Comparison of ENCODE assay signal across 8 cellular contexts in the genomic region with DNA sequence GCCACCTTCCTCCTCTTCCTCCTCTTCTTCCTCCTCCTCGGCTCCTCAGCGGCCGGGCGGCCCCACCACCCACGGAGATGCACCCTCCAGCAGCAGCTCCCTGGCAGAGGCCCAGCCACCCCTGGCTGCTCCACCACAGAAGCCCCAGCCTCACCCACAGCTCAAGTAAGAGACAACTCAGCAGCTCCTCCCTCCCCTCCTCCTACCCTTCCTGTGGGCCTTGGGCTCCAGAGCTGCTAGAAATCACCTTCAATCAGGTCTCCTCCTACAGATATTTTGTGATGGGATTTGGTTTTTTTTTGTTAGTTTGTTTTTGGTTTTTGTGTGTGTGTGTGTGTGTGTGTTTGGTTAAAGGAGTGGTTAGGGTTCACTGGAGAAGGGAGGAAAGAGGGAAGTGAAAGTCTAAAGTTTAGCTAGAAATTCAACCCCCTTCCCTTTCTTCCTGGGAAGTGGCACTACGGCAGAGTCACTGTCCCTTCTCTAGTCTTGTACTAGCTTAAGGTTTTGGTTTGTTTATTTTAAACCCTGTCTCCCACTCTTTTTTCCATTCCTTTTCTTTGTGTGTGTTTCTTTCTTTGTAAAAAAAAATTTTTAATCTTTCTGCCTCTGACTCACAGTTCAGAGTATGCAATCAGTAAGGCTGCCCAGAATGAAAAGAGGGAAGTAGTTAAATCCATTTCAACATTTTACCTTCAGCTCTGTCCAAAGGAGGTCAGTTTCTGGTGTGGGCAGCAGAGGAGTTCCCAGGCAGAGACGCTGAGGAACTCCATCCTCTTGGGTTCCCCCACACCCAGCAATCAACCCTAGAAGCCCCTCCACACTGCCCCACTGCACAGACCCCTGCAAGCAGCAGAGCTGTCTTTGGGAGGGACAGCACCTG.
A peak's percentile ranks its signal among the peaks of the same experiment; 100 is the strongest.
DNase-seq lines count a peak whose midpoint lies in the region; ATAC-seq lines count a peak whose summit lies in the region.

No MANE protein-coding gene starts in this region.

- peak; percentile 96 to 98 for DNase-seq in AML-193 (lab: John Stamatoyannopoulos, UW)
- DNase-seq in activated CD8-positive, alpha-beta memory T cell treated with anti-CD3 and anti-CD28 coated beads for 48 hours (ENCODE audit: low read depth in 2 of 3, low spot score in 2 of 3), result peak; percentile 51 to 59 (median 56)
- peak; percentile 65 for DNase-seq in glomerular visceral epithelial cell (ENCODE audit: extremely low spot score)
- DNase-seq in stimulated activated CD4-positive, alpha-beta T cell treated with anti-CD3 and anti-CD28 coated beads, Interleukin-12 subunit alpha, Interleukin-12 subunit beta, amount 100 ng/mL, for 48 hours (ENCODE audit: low read depth in 2 of 3, low spot score in 1 of 3), result peak; percentile 66 to 83 (median 74)
- no peak for DNase-seq in SW480 (ENCODE audit: low spot score)
- DNase-seq in NCI-H1105 treated with DMSO at 0.1 percent for 48 hours (lab: John Stamatoyannopoulos, UW), result no peak

- ATAC-seq in GM19452 (IDR thresholded peaks at IDR 0.05; ENCODE audit: unreplicated experiment) (peak; percentile 70), HG03469 (IDR thresholded peaks at IDR 0.05; ENCODE audit: unreplicated experiment) (peak; percentile 50)

Comparison
In these comparisons a context has a peak if more than half of its experiments do, and no peak if none do; other contexts are left out.
1. DNase-seq: peak in AML-193 (2 of 2), activated CD8-positive, alpha-beta memory T cell treated with anti-CD3 and anti-CD28 coated beads for 48 hours (3 of 3), glomerular visceral epithelial cell (single experiment) and stimulated activated CD4-positive, alpha-beta T cell treated with anti-CD3 and anti-CD28 coated beads, Interleukin-12 subunit alpha, Interleukin-12 subunit beta, amount 100 ng/mL, for 48 hours (3 of 3); none in SW480 (single experiment) and NCI-H1105 treated with DMSO at 0.1 percent for 48 hours (single experiment).